In genomic region chr18:8979258-8979988, GRCh38 we compare ENCODE assay signal across 17 cellular contexts.
"Had no signal": no experiment of that assay in that cellular context is flagged by ENCODE, and none has a peak within 500 bp of the region (broad histone marks: within the 10 kb centered on the region; RNA-seq: fewer than 3 reads in every experiment).

No MANE protein-coding gene starts in this region.

- H3K4me1 ChIP-seq: gastrocnemius medialis, heart right ventricle, pancreas, tibial nerve had no signal

- H3K27me3 Mint-ChIP-seq: naive B cell had no signal

- H3K36me3 ChIP-seq: cardiac muscle cell, gastrocnemius medialis, heart right ventricle, pancreas, tibial nerve, vagina had no signal

- H3K4me3 ChIP-seq: cardiac muscle cell, gastrocnemius medialis, heart right ventricle, lung, pancreas, tibial nerve, vagina had no signal

- DNase-seq: activated CD4-positive, alpha-beta T cell treated with anti-CD3 and anti-CD28 coated beads, Interleukin-2, amount 50 U/mL, for 4 hours; activated CD4-positive, CD25-positive, alpha-beta regulatory T cell treated with anti-CD3 and anti-CD28 coated beads, Interleukin-2, amount 50 U/mL, for 72 hours; activated effector memory CD4-positive, alpha-beta T cell treated with Interleukin-2 at 50 U/mL for 16 hours; activated naive CD4-positive, alpha-beta T cell treated with anti-CD3 and anti-CD28 coated beads, Interleukin-2, amount 50 U/mL, for 16 hours; gastrocnemius medialis; heart right ventricle; left colon; naive B cell; pancreas; stimulated activated CD4-positive, alpha-beta T cell treated with anti-CD3 and anti-CD28 coated beads, Interleukin-2, amount 100 ng/mL, for 48 hours; stimulated activated naive CD4-positive, alpha-beta T cell; substantia nigra; T-helper 9 cell had no signal

- ATAC-seq: gastrocnemius medialis, heart right ventricle, left colon, pancreas had no signal

- H3K36me3 Mint-ChIP-seq: naive B cell had no signal

- H3K27ac ChIP-seq: cardiac muscle cell, gastrocnemius medialis, heart right ventricle, pancreas, tibial nerve, vagina had no signal

- H3K9me3 ChIP-seq: gastrocnemius medialis, pancreas, tibial nerve, vagina had no signal

- H3K9me3 Mint-ChIP-seq: naive B cell had no signal

- H3K27me3 ChIP-seq: cardiac muscle cell, gastrocnemius medialis, heart right ventricle, pancreas, tibial nerve, vagina had no signal
